Comparison of ENCODE assay signal across 23 cellular contexts in the genomic region with DNA sequence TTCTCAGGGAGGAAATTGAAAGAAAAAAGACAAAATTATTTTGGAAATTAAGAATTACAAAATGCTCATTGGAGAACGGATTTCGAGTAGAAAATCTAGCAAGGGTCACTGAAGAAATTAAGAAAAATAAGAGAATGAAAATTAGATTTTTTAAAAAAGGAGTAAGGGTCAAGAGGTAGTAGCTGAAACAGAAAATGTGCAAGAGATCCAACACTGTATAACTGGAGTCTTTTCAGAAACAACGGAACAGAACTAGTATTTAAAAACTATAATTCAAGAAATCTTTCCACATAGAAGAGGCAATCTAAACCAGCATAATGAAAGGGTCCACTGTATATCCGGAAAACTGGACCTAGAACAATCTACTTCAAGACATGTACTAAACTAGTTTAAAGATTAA.
"Had no signal": no experiment of that assay in that cellular context is flagged by ENCODE, and none has a peak within 500 bp of the region (broad histone marks: within the 10 kb centered on the region; RNA-seq: fewer than 3 reads in every experiment).

No MANE protein-coding gene starts in this region.

- DNase-seq: Karpas-422, KG1, MG63, NCI-H1092, NCI-H1105 treated with DMSO at 0.1 percent for 48 hours, NCI-H1417 treated with DMSO at 0.1 percent for 48 hours, NCI-H146, NCI-H187, NCI-H2029, NCI-H2081 treated with DMSO at 0.1 percent for 48 hours, NCI-H2171, NCI-H226, NCI-H446, NCI-H510A, NCI-H524 treated with DMSO at 0.1 percent for 48 hours, NCI-H69, NCI-H774, Right ventricle myocardium superior, RPMI8226, SIG-M5 had no signal

- FAIRE-seq: RCC 7860 had no signal

- H3K36me3 ChIP-seq: MG63 had no signal

- H3K9me3 ChIP-seq: SJSA1 had no signal

- H3K4me3 ChIP-seq: MG63, SJSA1, SK-N-MC had no signal

- H3K27me3 ChIP-seq: MG63, SJSA1 had no signal

- H3K27ac ChIP-seq: SJSA1, SK-N-MC had no signal
